18 cellular contexts compared by ENCODE assay signal in genomic region chr1:54695221-54695620, GRCh38. TPM values are rescaled to one million over a fixed set of nuclear protein-coding genes. Genes with fewer than 3 reads are reported as not detected.
DNase-seq lines count a peak whose midpoint lies in the region; ATAC-seq and TF ChIP-seq lines count a peak whose summit lies in the region.
"Had no signal": no experiment of that assay in that cellular context is flagged by ENCODE, and none has a peak within 500 bp of the region (broad histone marks: within the 10 kb centered on the region; RNA-seq: fewer than 3 reads in every experiment).

No MANE protein-coding gene starts in this region.

- WGBS in H9 (ENCODE audit: extremely low coverage, insufficient read length, low lambda C conversion rate): no CpG with 5 or more reads among the region's 15 CpGs

- H3K9me3 Mint-ChIP-seq in H9: no peaks in the 10 kb centered on the region
- H3K9me3 Mint-ChIP-seq in mesothelial cell of epicardium: no peaks in the 10 kb centered on the region
- H3K9me3 Mint-ChIP-seq: CD8-positive, alpha-beta memory T cell; HFFc6 had no signal

- no peak overlapping the region for H2BK5ac ChIP-seq in H9 (ENCODE audit: insufficient read length, low read length)

- no peaks in the 10 kb centered on the region; the same call in 1 of the 2 replicates for H3K27me3 ChIP-seq in H9 (ENCODE audit: insufficient read depth, low read length)

- H3K14ac ChIP-seq in H9 (ENCODE audit: insufficient read depth, low read length): no peak overlapping the region

- H3K23me2 ChIP-seq in H9 (ENCODE audit: insufficient read length, low read depth, low read length, poor library complexity, severe bottlenecking): no peaks in the 10 kb centered on the region

- H3K27ac Mint-ChIP-seq in H9 (no peak overlapping the region), mesothelial cell of epicardium (no peak overlapping the region)
- H3K27ac Mint-ChIP-seq: HFFc6 had no signal

- no peak overlapping the region for H3K18ac ChIP-seq in H9 (ENCODE audit: insufficient read length, low read depth, low read length)

- H3K4me3 ChIP-seq in HEK293 (ENCODE audit: low read depth, low read length): no peak overlapping the region
- H3K4me3 ChIP-seq: GM12878, GM23248 had no signal

- no peak overlapping the region for H3K56ac ChIP-seq in H9 (ENCODE audit: insufficient read length, low read depth, low read length)

- H3K9me3 ChIP-seq in H9 (ENCODE audit: control insufficient read depth, low read depth, low read length): no peaks in the 10 kb centered on the region
- H3K9me3 ChIP-seq in HEK293 (ENCODE audit: control insufficient read depth, insufficient read depth, low read depth, low read length): no peaks in the 10 kb centered on the region

- H2BK15ac ChIP-seq in H9 (ENCODE audit: low read depth, low read length): no peak overlapping the region

- H3K4ac ChIP-seq in H9 (ENCODE audit: low read depth, low read length): no peak overlapping the region

- H3K23ac ChIP-seq in H9 (ENCODE audit: insufficient read length, low read depth, low read length): no peak overlapping the region

- no peaks in the 10 kb centered on the region for H3K79me1 ChIP-seq in H9 (ENCODE audit: insufficient read depth, low read depth, low read length, poor library complexity, severe bottlenecking)

- H2AK5ac ChIP-seq in H9 (ENCODE audit: insufficient read length, low read length): no peak overlapping the region

- H2BK120ac ChIP-seq in H9 (ENCODE audit: low read depth, low read length, poor library complexity, severe bottlenecking): no peak overlapping the region

- H4K5ac ChIP-seq in H9 (ENCODE audit: insufficient read length, low read depth, low read length): no peak overlapping the region

- no peak overlapping the region for H2AFZ ChIP-seq in H9 (ENCODE audit: low read length)
- H2AFZ ChIP-seq: GM23248 had no signal

- POLR2A ChIA-PET in HEK293 (lab: Yijun Ruan, JAX): no interaction called here

- H4K91ac ChIP-seq in H9 (ENCODE audit: insufficient read length, low read depth, low read length): no peak overlapping the region

- no peak overlapping the region for H3K9ac ChIP-seq in H9 (ENCODE audit: extremely low read depth, insufficient read length, low read length)
- H3K9ac ChIP-seq: GM23248 had no signal

- no peak overlapping the region for H3K4me2 ChIP-seq in H9 (ENCODE audit: insufficient read depth, insufficient read length, low read length)

- CTCF ChIA-PET in HEK293 (lab: Yijun Ruan, JAX): no interaction called here

- no peak overlapping the region for H2BK20ac ChIP-seq in H9 (ENCODE audit: low read depth, low read length, poor library complexity, severe bottlenecking)

- H3K27ac ChIP-seq in H9 (ENCODE audit: insufficient read length, low read depth, low read length): no peak overlapping the region
- no peak overlapping the region for H3K27ac ChIP-seq in HEK293 (ENCODE audit: extremely low read depth, low read depth, low read length)
- H3K27ac ChIP-seq: GM23248 had no signal

- no peak for ATAC-seq in HG03442 (IDR thresholded peaks at IDR 0.05; ENCODE audit: unreplicated experiment)
- ATAC-seq: GM12878, HCT116 had no signal

- no peak overlapping the region for H2BK12ac ChIP-seq in H9 (ENCODE audit: insufficient read length, low read depth, low read length)

- H4K20me1 ChIP-seq in H9 (ENCODE audit: control insufficient read depth, insufficient read depth, insufficient read length): no peaks in the 10 kb centered on the region

- no peaks in the 10 kb centered on the region; the same call in 1 of the 2 replicates for H3K4me1 ChIP-seq in H9 (ENCODE audit: insufficient read depth, low read length)
- no peaks in the 10 kb centered on the region for H3K4me1 ChIP-seq in HEK293 (ENCODE audit: control insufficient read depth, insufficient read depth, low read length)

- H3K36me3 Mint-ChIP-seq in H9 (ENCODE audit: insufficient read depth in 1 of 3, low read depth in 3 of 3) (no peaks in the 10 kb centered on the region), mesothelial cell of epicardium (no peaks in the 10 kb centered on the region)
- H3K36me3 Mint-ChIP-seq: CD8-positive, alpha-beta memory T cell had no signal

- DNase-seq in H9 (peak; percentile 21), dedifferentiated amniotic fluid mesenchymal stem cell (ENCODE audit: extremely low spot score) (peak; percentile 11), mesothelial cell of epicardium (ENCODE audit: low spot score in 2 of 2, unreplicated experiment in 2 of 2) (no peak), OCI-M1 (lab: John Stamatoyannopoulos, UW) (no peak)
- DNase-seq: C1 segment of cervical spinal cord; CD8-positive, alpha-beta memory T cell; DMS 273 treated with DMSO at 0.1 percent for 48 hours; DMS79; GDM1; GM23248; H7 had no signal

- H4K8ac ChIP-seq in H9 (replicated peaks; ENCODE audit: insufficient read length, low read depth, low read length): no peak overlapping the region

- H3K4me1 Mint-ChIP-seq in H9 (peaks cover 0 to 3% of the 10 kb centered on the region in 2 experiments; a peak in 1 of 4 replicates), mesothelial cell of epicardium (no peaks in the 10 kb centered on the region)
- H3K4me1 Mint-ChIP-seq: CD8-positive, alpha-beta memory T cell had no signal

- H3K36me3 ChIP-seq in HEK293 (ENCODE audit: control insufficient read depth in 2 of 2, insufficient read depth in 1 of 2, low read length in 2 of 2): no peaks in the 10 kb centered on the region

- H3T11ph ChIP-seq in H9 (ENCODE audit: low read length): no peak overlapping the region

- no peak for TF ChIP-seq CTCF in H9 (conservative IDR thresholded peaks at IDR 0.05)
- TF ChIP-seq CTCF in HEK293 (tag by site-specific recombination; IDR thresholded peaks at IDR 0.05): no peak
- no peak for TF ChIP-seq CTCF in mesothelial cell of epicardium (IDR thresholded peaks at IDR 0.05; ENCODE audit: unreplicated experiment)

- H3K4me3 Mint-ChIP-seq in H9: no peak overlapping the region
- H3K4me3 Mint-ChIP-seq in mesothelial cell of epicardium: no peak overlapping the region
- H3K4me3 Mint-ChIP-seq: CD8-positive, alpha-beta memory T cell; HFFc6 had no signal

- H3K27me3 Mint-ChIP-seq in H9 (ENCODE audit: low read depth): peaks cover 15% of the 10 kb centered on the region
- H3K27me3 Mint-ChIP-seq in mesothelial cell of epicardium (ENCODE audit: low read depth): peaks cover 36% of the 10 kb centered on the region

- H3K79me2 ChIP-seq in H9 (ENCODE audit: insufficient read depth, low read length): no peaks in the 10 kb centered on the region

TF ChIP-seq in HEK293, 187 proteins besides CTCF, POLR2A, EP300 and RAD21:
- TF ChIP-seq MEIS1 (CRISPR knock-in tag; IDR thresholded peaks at IDR 0.05; ENCODE audit: borderline replicate concordance): no peak
- peak; percentile 77; the same call in 1 of the 2 replicates for TF ChIP-seq ZNF677 (tag by site-specific recombination; IDR thresholded peaks at IDR 0.05)
- TF ChIP-seq ZNF560 (tag by site-specific recombination; IDR thresholded peaks at IDR 0.05; ENCODE audit: borderline replicate concordance): no peak
- TF ChIP-seq AEBP2 (tag by site-specific recombination; IDR thresholded peaks at IDR 0.05; ENCODE audit: borderline replicate concordance): no peak
- TF ChIP-seq PATZ1 (tag by site-specific recombination; IDR thresholded peaks at IDR 0.05): no peak
- no peak for TF ChIP-seq ZNF362 (tag by site-specific recombination; IDR thresholded peaks at IDR 0.05)

RNA-seq across cellular contexts. Expression of gene TTC4, which starts 20.4 kb away (rescaled TPM):
- 30.0 and 30.8 TPM in 2 replicates for total RNA-seq in H9 (2021)
- total RNA-seq in mesothelial cell of epicardium: 20.2 to 23.0 TPM (median 20.5 TPM) in 3 replicates

RNA-seq across cellular contexts. Expression of gene MROH7, which starts 53.6 kb away (rescaled TPM):
- total RNA-seq in H9 (2021): 0.09 TPM in 1 of 2 replicates, not detected in the other
- 4.0 to 4.3 TPM (median 4.2 TPM) in 3 replicates for total RNA-seq in mesothelial cell of epicardium
- total RNA-seq: A172; A673; CD8-positive, alpha-beta memory T cell had no signal

Comparison
In these comparisons a context has a peak if more than half of its experiments do, and no peak if none do; other contexts are left out.
1. DNase-seq: peak in H9 (single experiment) and dedifferentiated amniotic fluid mesenchymal stem cell (single experiment); none in mesothelial cell of epicardium (0 of 2) and OCI-M1 (single experiment).